Comparison of ENCODE assay signal across 1 cellular context in the genomic region with DNA sequence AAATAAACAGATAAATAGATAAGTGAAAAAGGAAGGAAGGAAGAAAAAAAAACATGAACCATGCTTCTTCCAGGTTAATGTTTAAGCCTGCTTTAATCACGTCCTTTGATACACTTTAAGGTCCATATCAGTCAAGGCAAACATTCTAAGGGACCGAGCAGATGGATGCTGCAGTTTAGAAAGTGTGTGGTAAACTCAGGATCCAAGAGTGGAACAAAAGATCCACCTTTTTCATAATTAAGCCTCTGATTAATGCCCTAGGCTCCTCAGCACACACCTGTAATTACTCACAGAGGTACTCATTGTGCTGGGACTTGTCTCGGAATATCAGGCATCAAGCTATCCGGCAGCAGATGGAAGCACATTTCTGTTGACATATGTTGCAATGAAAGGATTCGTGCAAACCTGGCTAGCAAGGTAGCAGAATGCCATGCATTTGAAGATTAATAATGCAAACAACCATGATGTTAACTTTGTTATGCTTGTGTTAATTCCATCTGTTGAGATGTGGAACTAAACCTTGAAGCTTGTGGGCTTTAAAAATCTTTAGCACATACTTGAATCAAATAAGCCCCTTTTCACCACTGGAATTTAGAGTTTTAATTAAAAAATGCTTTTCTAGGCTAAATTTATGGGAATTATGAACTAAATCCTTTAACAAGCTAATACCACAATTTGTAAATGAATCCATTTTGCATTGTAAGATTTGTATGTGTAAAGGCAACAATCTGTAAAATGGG.
TF ChIP-seq lines count a peak whose summit lies in the region.

No MANE protein-coding gene starts in this region.

TF ChIP-seq in SK-N-SH, 30 proteins besides CTCF, POLR2A, EP300 and RAD21 (continued from another document):
- TF ChIP-seq, protein P1, sequence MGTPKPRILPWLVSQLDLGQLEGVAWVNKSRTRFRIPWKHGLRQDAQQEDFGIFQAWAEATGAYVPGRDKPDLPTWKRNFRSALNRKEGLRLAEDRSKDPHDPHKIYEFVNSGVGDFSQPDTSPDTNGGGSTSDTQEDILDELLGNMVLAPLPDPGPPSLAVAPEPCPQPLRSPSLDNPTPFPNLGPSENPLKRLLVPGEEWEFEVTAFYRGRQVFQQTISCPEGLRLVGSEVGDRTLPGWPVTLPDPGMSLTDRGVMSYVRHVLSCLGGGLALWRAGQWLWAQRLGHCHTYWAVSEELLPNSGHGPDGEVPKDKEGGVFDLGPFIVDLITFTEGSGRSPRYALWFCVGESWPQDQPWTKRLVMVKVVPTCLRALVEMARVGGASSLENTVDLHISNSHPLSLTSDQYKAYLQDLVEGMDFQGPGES (IDR thresholded peaks at IDR 0.05; ENCODE audit: low read depth, low read length) = no peak
- TF ChIP-seq FOXM1 (IDR thresholded peaks at IDR 0.05; ENCODE audit: low read depth) = no peak
- TF ChIP-seq GATA2 (CRISPR knock-in tag; IDR thresholded peaks at IDR 0.05) = no peak
- no peak for TF ChIP-seq GABPA (IDR thresholded peaks at IDR 0.05; ENCODE audit: low read depth)
